20 cellular contexts compared by ENCODE assay signal in genomic region chr1:91400133-91400725, GRCh38. TPM values are rescaled to one million over a fixed set of nuclear protein-coding genes. Genes with fewer than 3 reads are reported as not detected.
DNase-seq lines count a peak whose midpoint lies in the region; ATAC-seq and TF ChIP-seq lines count a peak whose summit lies in the region.
"Had no signal": no experiment of that assay in that cellular context is flagged by ENCODE, and none has a peak within 500 bp of the region (broad histone marks: within the 10 kb centered on the region; RNA-seq: fewer than 3 reads in every experiment).

No MANE protein-coding gene starts in this region.

- no peak overlapping the region for H4K12ac ChIP-seq in trophoblast cell (ENCODE audit: low read depth, low read length)

- no peak overlapping the region for H4K91ac ChIP-seq in trophoblast cell (ENCODE audit: low read depth, low read length)

- no peaks in the 10 kb centered on the region for H3K4me1 ChIP-seq in trophoblast cell (ENCODE audit: control insufficient read depth in 1 of 2, insufficient read depth in 2 of 2, low read length in 2 of 2)
- H3K4me1 ChIP-seq: testis had no signal

- TF ChIP-seq CTCF in LNCaP clone FGC (IDR thresholded peaks at IDR 0.05; ENCODE audit: control insufficient read depth, extremely low read depth, insufficient read depth) (no peak), cardiac fibroblast (IDR thresholded peaks at IDR 0.05; ENCODE audit: low read depth, low read length) (no peak)

- H3K23ac ChIP-seq in trophoblast cell (ENCODE audit: low read length) = no peak overlapping the region

- no peak overlapping the region for H3K4me2 ChIP-seq in trophoblast cell (ENCODE audit: low read length)
- H3K4me2 ChIP-seq: smooth muscle cell had no signal

- H3K9me3 ChIP-seq in trophoblast cell (ENCODE audit: insufficient read depth, low read depth, low read length) = no peaks in the 10 kb centered on the region
- H3K9me3 ChIP-seq: HAP-1, testis had no signal

- peaks cover 6% of the 10 kb centered on the region for H3K79me1 ChIP-seq in trophoblast cell (ENCODE audit: low read length)

- no peak overlapping the region for H4K8ac ChIP-seq in trophoblast cell (ENCODE audit: low read depth, low read length)

- H2AFZ ChIP-seq in trophoblast cell (ENCODE audit: insufficient read depth, low read length, poor library complexity) = no peak overlapping the region

- H3K79me2 ChIP-seq in trophoblast cell (ENCODE audit: control insufficient read depth, insufficient read depth, low read length, poor library complexity) = peaks cover 3% of the 10 kb centered on the region

- no peak overlapping the region for H2BK5ac ChIP-seq in trophoblast cell (ENCODE audit: low read depth, low read length, poor library complexity)

- no peak overlapping the region for H3K4ac ChIP-seq in trophoblast cell (ENCODE audit: low read depth, low read length)

- no peaks in the 10 kb centered on the region for H3K27me3 ChIP-seq in trophoblast cell (ENCODE audit: insufficient read depth, low read length)
- H3K27me3 ChIP-seq: testis had no signal

- H2AK5ac ChIP-seq in trophoblast cell (ENCODE audit: low read length) = no peak overlapping the region

- no peak overlapping the region for H3K27ac ChIP-seq in trophoblast cell (ENCODE audit: low read depth, low read length)
- H3K27ac ChIP-seq: RWPE1, testis had no signal

- H3K9ac ChIP-seq in trophoblast cell (ENCODE audit: low read length) = no peak overlapping the region

- H2BK12ac ChIP-seq in trophoblast cell (ENCODE audit: low read length) = no peak overlapping the region

- no peaks in the 10 kb centered on the region for H3K36me3 ChIP-seq in trophoblast cell (ENCODE audit: control insufficient read depth in 1 of 2, insufficient read depth in 2 of 2, low read length in 2 of 2)
- H3K36me3 ChIP-seq: HAP-1 had no signal

- no CpG with 5 or more reads among the region's 6 CpGs for WGBS in trophoblast cell (ENCODE audit: extremely low coverage, insufficient coverage, insufficient read length)

- no peak overlapping the region for H3K4me3 ChIP-seq in LNCaP clone FGC (ENCODE audit: low read depth, low read length)
- H3K4me3 ChIP-seq in cardiac fibroblast (replicated peaks in 1 of 2; ENCODE audit: low read depth in 2 of 2, low read length in 2 of 2) = no peak overlapping the region
- no peak overlapping the region for H3K4me3 ChIP-seq in trophoblast cell (ENCODE audit: low read depth, low read length)
- H3K4me3 ChIP-seq: HAP-1, smooth muscle cell, testis had no signal

- peak; percentile 45 for DNase-seq in NCI-H2029 (lab: John Stamatoyannopoulos, UW)
- no peak for DNase-seq in NCI-H2029 treated with DMSO at 0.1 percent for 48 hours (lab: John Stamatoyannopoulos, UW)
- peak; percentile 25 for DNase-seq in LNCaP clone FGC (ENCODE audit: low read depth)
- peak; percentile 46 to 51 for DNase-seq in cardiac fibroblast (ENCODE audit: low read depth in 2 of 2)
- peak; percentile 80 to 85 for DNase-seq in trophoblast cell
- no peak for DNase-seq in T-helper 1 cell
- DNase-seq: activated CD4-positive, alpha-beta T cell treated with anti-CD3 and anti-CD28 coated beads, Interleukin-2, amount 10 ng/mL, durations not matched to agents 7 days and 5 days; activated CD8-positive, alpha-beta memory T cell treated with anti-CD3 and anti-CD28 coated beads, Interleukin-2, amount 50 U/mL, for 4 hours; activated gamma-delta T cell; hippocampal formation; kidney glomerular epithelial cell; mesenchymal stem cell; NCI-H1694; NCI-H2227 treated with DMSO at 0.1 percent for 48 hours; testis had no signal

- ATAC-seq in HG03439 (IDR thresholded peaks at IDR 0.05; ENCODE audit: unreplicated experiment) (no peak), GM19452 (IDR thresholded peaks at IDR 0.05; ENCODE audit: unreplicated experiment) (no peak)

- no peak overlapping the region for H3K14ac ChIP-seq in trophoblast cell (ENCODE audit: low read length)

- no peak overlapping the region for H2BK120ac ChIP-seq in trophoblast cell (ENCODE audit: insufficient read depth, low read length, poor library complexity)

- H3K18ac ChIP-seq in trophoblast cell (ENCODE audit: low read length) = no peak overlapping the region

RNA-seq across cellular contexts. Expression of gene HFM1, which starts 4.4 kb away (rescaled TPM):
- polyA plus RNA-seq in trophoblast cell (2013) = 0.32 and 0.48 TPM in 2 replicates

Comparison
In these comparisons a context has a peak if more than half of its experiments do, and no peak if none do; other contexts are left out.
1. DNase-seq: peak in NCI-H2029 (single experiment), LNCaP clone FGC (single experiment), cardiac fibroblast (2 of 2) and trophoblast cell (2 of 2); none in NCI-H2029 treated with DMSO at 0.1 percent for 48 hours (single experiment) and T-helper 1 cell (0 of 5).